ENCODE assay signal across 1 cellular context in genomic region chr3:45145681-45146614, GRCh38.
TF ChIP-seq lines count a peak whose summit lies in the region.

A gene with protein sequence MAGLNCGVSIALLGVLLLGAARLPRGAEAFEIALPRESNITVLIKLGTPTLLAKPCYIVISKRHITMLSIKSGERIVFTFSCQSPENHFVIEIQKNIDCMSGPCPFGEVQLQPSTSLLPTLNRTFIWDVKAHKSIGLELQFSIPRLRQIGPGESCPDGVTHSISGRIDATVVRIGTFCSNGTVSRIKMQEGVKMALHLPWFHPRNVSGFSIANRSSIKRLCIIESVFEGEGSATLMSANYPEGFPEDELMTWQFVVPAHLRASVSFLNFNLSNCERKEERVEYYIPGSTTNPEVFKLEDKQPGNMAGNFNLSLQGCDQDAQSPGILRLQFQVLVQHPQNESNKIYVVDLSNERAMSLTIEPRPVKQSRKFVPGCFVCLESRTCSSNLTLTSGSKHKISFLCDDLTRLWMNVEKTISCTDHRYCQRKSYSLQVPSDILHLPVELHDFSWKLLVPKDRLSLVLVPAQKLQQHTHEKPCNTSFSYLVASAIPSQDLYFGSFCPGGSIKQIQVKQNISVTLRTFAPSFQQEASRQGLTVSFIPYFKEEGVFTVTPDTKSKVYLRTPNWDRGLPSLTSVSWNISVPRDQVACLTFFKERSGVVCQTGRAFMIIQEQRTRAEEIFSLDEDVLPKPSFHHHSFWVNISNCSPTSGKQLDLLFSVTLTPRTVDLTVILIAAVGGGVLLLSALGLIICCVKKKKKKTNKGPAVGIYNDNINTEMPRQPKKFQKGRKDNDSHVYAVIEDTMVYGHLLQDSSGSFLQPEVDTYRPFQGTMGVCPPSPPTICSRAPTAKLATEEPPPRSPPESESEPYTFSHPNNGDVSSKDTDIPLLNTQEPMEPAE (minus strand): TSS chr3:45146378. CDS start chr3:45146287, 91 bp downstream.

TF ChIP-seq in K562, 482 proteins besides CTCF, POLR2A, EP300 and RAD21 (continued from another document and continues in another):
- TF ChIP-seq, protein P1, sequence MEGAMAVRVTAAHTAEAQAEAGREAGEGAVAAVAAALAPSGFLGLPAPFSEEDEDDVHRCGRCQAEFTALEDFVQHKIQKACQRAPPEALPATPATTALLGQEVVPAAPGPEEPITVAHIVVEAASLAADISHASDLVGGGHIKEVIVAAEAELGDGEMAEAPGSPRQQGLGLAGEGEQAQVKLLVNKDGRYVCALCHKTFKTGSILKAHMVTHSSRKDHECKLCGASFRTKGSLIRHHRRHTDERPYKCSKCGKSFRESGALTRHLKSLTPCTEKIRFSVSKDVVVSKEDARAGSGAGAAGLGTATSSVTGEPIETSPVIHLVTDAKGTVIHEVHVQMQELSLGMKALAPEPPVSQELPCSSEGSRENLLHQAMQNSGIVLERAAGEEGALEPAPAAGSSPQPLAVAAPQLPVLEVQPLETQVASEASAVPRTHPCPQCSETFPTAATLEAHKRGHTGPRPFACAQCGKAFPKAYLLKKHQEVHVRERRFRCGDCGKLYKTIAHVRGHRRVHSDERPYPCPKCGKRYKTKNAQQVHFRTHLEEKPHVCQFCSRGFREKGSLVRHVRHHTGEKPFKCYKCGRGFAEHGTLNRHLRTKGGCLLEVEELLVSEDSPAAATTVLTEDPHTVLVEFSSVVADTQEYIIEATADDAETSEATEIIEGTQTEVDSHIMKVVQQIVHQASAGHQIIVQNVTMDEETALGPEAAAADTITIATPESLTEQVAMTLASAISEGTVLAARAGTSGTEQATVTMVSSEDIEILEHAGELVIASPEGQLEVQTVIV (CRISPR knock-in tag; IDR thresholded peaks at IDR 0.05; ENCODE audit: borderline replicate concordance), result no peak
- TF ChIP-seq ZNF830 (CRISPR knock-in tag; IDR thresholded peaks at IDR 0.05), result no peak
- no peak for TF ChIP-seq ZNF57 (CRISPR knock-in tag; IDR thresholded peaks at IDR 0.05)
- TF ChIP-seq HNRNPLL (IDR thresholded peaks at IDR 0.05; ENCODE audit: low read depth, low read length, poor library complexity, severe bottlenecking), result peak; percentile 98
- no peak for TF ChIP-seq NFATC3 (IDR thresholded peaks at IDR 0.05)
- no peak for TF ChIP-seq ARID2 (IDR thresholded peaks at IDR 0.05)
- no peak for TF ChIP-seq BACH1 (tag; IDR thresholded peaks at IDR 0.05)
- no peak for TF ChIP-seq ZNF79 (CRISPR knock-in tag; IDR thresholded peaks at IDR 0.05; ENCODE audit: low read depth)
- no peak for TF ChIP-seq ZNF644 (tag; IDR thresholded peaks at IDR 0.05; ENCODE audit: low read depth)
- TF ChIP-seq RFX1 (IDR thresholded peaks at IDR 0.05), result no peak
- TF ChIP-seq, protein P2, sequence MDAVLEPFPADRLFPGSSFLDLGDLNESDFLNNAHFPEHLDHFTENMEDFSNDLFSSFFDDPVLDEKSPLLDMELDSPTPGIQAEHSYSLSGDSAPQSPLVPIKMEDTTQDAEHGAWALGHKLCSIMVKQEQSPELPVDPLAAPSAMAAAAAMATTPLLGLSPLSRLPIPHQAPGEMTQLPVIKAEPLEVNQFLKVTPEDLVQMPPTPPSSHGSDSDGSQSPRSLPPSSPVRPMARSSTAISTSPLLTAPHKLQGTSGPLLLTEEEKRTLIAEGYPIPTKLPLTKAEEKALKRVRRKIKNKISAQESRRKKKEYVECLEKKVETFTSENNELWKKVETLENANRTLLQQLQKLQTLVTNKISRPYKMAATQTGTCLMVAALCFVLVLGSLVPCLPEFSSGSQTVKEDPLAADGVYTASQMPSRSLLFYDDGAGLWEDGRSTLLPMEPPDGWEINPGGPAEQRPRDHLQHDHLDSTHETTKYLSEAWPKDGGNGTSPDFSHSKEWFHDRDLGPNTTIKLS (IDR thresholded peaks at IDR 0.05; ENCODE audit: borderline replicate concordance, low read depth), result no peak
- TF ChIP-seq FOXM1 (IDR thresholded peaks at IDR 0.05; ENCODE audit: low read depth), result no peak
- no peak for TF ChIP-seq FOXM1 (CRISPR knock-in tag; IDR thresholded peaks at IDR 0.05; ENCODE audit: low read depth)
- TF ChIP-seq SRSF7 (optimal IDR thresholded peaks at IDR 0.05; ENCODE audit: low read depth, low read length), result peak; percentile 76
- no peak for TF ChIP-seq TRIM28 (IDR thresholded peaks at IDR 0.05)
- TF ChIP-seq, protein P3, sequence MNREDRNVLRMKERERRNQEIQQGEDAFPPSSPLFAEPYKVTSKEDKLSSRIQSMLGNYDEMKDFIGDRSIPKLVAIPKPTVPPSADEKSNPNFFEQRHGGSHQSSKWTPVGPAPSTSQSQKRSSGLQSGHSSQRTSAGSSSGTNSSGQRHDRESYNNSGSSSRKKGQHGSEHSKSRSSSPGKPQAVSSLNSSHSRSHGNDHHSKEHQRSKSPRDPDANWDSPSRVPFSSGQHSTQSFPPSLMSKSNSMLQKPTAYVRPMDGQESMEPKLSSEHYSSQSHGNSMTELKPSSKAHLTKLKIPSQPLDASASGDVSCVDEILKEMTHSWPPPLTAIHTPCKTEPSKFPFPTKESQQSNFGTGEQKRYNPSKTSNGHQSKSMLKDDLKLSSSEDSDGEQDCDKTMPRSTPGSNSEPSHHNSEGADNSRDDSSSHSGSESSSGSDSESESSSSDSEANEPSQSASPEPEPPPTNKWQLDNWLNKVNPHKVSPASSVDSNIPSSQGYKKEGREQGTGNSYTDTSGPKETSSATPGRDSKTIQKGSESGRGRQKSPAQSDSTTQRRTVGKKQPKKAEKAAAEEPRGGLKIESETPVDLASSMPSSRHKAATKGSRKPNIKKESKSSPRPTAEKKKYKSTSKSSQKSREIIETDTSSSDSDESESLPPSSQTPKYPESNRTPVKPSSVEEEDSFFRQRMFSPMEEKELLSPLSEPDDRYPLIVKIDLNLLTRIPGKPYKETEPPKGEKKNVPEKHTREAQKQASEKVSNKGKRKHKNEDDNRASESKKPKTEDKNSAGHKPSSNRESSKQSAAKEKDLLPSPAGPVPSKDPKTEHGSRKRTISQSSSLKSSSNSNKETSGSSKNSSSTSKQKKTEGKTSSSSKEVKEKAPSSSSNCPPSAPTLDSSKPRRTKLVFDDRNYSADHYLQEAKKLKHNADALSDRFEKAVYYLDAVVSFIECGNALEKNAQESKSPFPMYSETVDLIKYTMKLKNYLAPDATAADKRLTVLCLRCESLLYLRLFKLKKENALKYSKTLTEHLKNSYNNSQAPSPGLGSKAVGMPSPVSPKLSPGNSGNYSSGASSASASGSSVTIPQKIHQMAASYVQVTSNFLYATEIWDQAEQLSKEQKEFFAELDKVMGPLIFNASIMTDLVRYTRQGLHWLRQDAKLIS (CRISPR knock-in tag; IDR thresholded peaks at IDR 0.05), result no peak
- TF ChIP-seq NRF1 (conservative IDR thresholded peaks at IDR 0.05 in 1 of 2, IDR thresholded peaks at IDR 0.05 in 1 of 2), result peak; percentile 89 to 91
- TF ChIP-seq MAFG (tag; conservative IDR thresholded peaks at IDR 0.05), result no peak
- TF ChIP-seq NR2C2 (CRISPR knock-in tag; IDR thresholded peaks at IDR 0.05), result no peak
- TF ChIP-seq NR2C2 (tag; IDR thresholded peaks at IDR 0.05), result peak; percentile 17; the same call in 1 of the 2 replicates
- TF ChIP-seq RFX5 (IDR thresholded peaks at IDR 0.05; ENCODE audit: low read depth, low read length), result no peak
- TF ChIP-seq JUN (IDR thresholded peaks at IDR 0.05; ENCODE audit: borderline replicate concordance, low read depth, low read length), result no peak
- no peak for TF ChIP-seq JUN (CRISPR knock-in tag; IDR thresholded peaks at IDR 0.05; ENCODE audit: borderline replicate concordance)
- no peak for TF ChIP-seq PTBP1 (IDR thresholded peaks at IDR 0.05; ENCODE audit: low read depth, low read length)
- TF ChIP-seq ZNF347 (CRISPR knock-in tag; IDR thresholded peaks at IDR 0.05; ENCODE audit: low read depth), result no peak
- TF ChIP-seq, protein P4, sequence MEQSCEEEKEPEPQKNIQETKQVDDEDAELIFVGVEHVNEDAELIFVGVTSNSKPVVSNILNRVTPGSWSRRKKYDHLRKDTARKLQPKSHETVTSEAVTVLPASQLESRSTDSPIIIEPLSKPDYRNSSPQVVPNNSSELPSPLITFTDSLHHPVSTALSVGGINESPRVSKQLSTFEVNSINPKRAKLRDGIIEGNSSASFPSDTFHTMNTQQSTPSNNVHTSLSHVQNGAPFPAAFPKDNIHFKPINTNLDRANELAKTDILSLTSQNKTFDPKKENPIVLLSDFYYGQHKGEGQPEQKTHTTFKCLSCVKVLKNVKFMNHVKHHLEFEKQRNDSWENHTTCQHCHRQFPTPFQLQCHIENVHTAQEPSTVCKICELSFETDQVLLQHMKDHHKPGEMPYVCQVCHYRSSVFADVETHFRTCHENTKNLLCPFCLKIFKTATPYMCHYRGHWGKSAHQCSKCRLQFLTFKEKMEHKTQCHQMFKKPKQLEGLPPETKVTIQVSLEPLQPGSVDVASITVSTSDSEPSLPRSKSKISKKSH (CRISPR knock-in tag; IDR thresholded peaks at IDR 0.05), result no peak
- TF ChIP-seq, protein P5, sequence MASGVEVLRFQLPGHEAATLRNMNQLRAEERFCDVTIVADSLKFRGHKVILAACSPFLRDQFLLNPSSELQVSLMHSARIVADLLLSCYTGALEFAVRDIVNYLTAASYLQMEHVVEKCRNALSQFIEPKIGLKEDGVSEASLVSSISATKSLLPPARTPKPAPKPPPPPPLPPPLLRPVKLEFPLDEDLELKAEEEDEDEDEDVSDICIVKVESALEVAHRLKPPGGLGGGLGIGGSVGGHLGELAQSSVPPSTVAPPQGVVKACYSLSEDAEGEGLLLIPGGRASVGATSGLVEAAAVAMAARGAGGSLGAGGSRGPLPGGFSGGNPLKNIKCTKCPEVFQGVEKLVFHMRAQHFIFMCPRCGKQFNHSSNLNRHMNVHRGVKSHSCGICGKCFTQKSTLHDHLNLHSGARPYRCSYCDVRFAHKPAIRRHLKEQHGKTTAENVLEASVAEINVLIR (CRISPR knock-in tag; IDR thresholded peaks at IDR 0.05), result no peak
- no peak for TF ChIP-seq FOXA1 (IDR thresholded peaks at IDR 0.05; ENCODE audit: borderline replicate concordance)
- no peak for TF ChIP-seq FUS (optimal IDR thresholded peaks at IDR 0.05; ENCODE audit: low read depth, low read length)
- TF ChIP-seq CBX5 (IDR thresholded peaks at IDR 0.05; ENCODE audit: borderline replicate concordance, low read depth), result no peak
- TF ChIP-seq NCOR1 (IDR thresholded peaks at IDR 0.05), result no peak
- no peak for TF ChIP-seq SETDB1 (IDR thresholded peaks at IDR 0.05; ENCODE audit: low read length)
- TF ChIP-seq ZNF76 (CRISPR knock-in tag; IDR thresholded peaks at IDR 0.05; ENCODE audit: borderline replicate concordance), result no peak
- TF ChIP-seq ZNF384 (IDR thresholded peaks at IDR 0.05; ENCODE audit: low read depth, low read length), result no peak
- no peak for TF ChIP-seq SMAD2 (IDR thresholded peaks at IDR 0.05; ENCODE audit: low read depth, low read length)
- no peak for TF ChIP-seq ID3 (CRISPR knock-in tag; IDR thresholded peaks at IDR 0.05)
- no peak for TF ChIP-seq ID3 (tag; IDR thresholded peaks at IDR 0.05)
- TF ChIP-seq, protein P6, sequence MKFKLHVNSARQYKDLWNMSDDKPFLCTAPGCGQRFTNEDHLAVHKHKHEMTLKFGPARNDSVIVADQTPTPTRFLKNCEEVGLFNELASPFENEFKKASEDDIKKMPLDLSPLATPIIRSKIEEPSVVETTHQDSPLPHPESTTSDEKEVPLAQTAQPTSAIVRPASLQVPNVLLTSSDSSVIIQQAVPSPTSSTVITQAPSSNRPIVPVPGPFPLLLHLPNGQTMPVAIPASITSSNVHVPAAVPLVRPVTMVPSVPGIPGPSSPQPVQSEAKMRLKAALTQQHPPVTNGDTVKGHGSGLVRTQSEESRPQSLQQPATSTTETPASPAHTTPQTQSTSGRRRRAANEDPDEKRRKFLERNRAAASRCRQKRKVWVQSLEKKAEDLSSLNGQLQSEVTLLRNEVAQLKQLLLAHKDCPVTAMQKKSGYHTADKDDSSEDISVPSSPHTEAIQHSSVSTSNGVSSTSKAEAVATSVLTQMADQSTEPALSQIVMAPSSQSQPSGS (CRISPR knock-in tag; IDR thresholded peaks at IDR 0.05), result no peak
- TF ChIP-seq, protein P7, sequence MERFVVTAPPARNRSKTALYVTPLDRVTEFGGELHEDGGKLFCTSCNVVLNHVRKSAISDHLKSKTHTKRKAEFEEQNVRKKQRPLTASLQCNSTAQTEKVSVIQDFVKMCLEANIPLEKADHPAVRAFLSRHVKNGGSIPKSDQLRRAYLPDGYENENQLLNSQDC (CRISPR knock-in tag; IDR thresholded peaks at IDR 0.05), result no peak
- TF ChIP-seq ZNF408 (CRISPR knock-in tag; IDR thresholded peaks at IDR 0.05; ENCODE audit: low read depth), result no peak
- no peak for TF ChIP-seq ZZZ3 (IDR thresholded peaks at IDR 0.05)
- no peak for TF ChIP-seq CAMTA2 (CRISPR knock-in tag; conservative IDR thresholded peaks at IDR 0.05)
- no peak for TF ChIP-seq RBM15 (IDR thresholded peaks at IDR 0.05; ENCODE audit: insufficient read depth, low read length)
- no peak for TF ChIP-seq E2F3 (CRISPR knock-in tag; IDR thresholded peaks at IDR 0.05)
- no peak for TF ChIP-seq EWSR1 (IDR thresholded peaks at IDR 0.05; ENCODE audit: borderline replicate concordance, low read depth, partially characterized antibody)
- peak; percentile 20 for TF ChIP-seq HMGN3 (IDR thresholded peaks at IDR 0.05; ENCODE audit: borderline replicate concordance, extremely low read depth, insufficient read length, low read depth, low read length)
- TF ChIP-seq L3MBTL2 (IDR thresholded peaks at IDR 0.05), result no peak
- no peak for TF ChIP-seq MTA3 (IDR thresholded peaks at IDR 0.05; ENCODE audit: borderline replicate concordance)
- TF ChIP-seq MEIS2 (IDR thresholded peaks at IDR 0.05; ENCODE audit: partially characterized antibody), result no peak
- no peak for TF ChIP-seq RBM34 (IDR thresholded peaks at IDR 0.05; ENCODE audit: borderline replicate concordance, insufficient read depth, low read length)
- no peak for TF ChIP-seq NFRKB (IDR thresholded peaks at IDR 0.05; ENCODE audit: low read depth)
- no peak for TF ChIP-seq ZNF436 (CRISPR knock-in tag; IDR thresholded peaks at IDR 0.05)
- TF ChIP-seq ZBTB1 (CRISPR knock-in tag; IDR thresholded peaks at IDR 0.05; ENCODE audit: borderline replicate concordance, low read depth), result no peak
- TF ChIP-seq ZNF253 (CRISPR knock-in tag; conservative IDR thresholded peaks at IDR 0.05), result no peak
- TF ChIP-seq ADNP (tag; IDR thresholded peaks at IDR 0.05), result no peak
- no peak for TF ChIP-seq DDX20 (tag; IDR thresholded peaks at IDR 0.05; ENCODE audit: low read depth)
- no peak for TF ChIP-seq FOXK1 (CRISPR knock-in tag; IDR thresholded peaks at IDR 0.05; ENCODE audit: borderline replicate concordance)
- TF ChIP-seq ZNF12 (CRISPR knock-in tag; IDR thresholded peaks at IDR 0.05), result no peak
